In genomic region chr5:72320022-72320898, GRCh38 we compare ENCODE assay signal across 8 cellular contexts. TPM values are rescaled to one million over a fixed set of nuclear protein-coding genes. Genes with fewer than 3 reads are reported as not detected.
DNase-seq lines count a peak whose midpoint lies in the region; ATAC-seq and TF ChIP-seq lines count a peak whose summit lies in the region.

TSS of gene MRPS27 (minus strand) at chr5:72320240. CDS start at chr5:72320221, 19 bp downstream.
TSS of gene PTCD2 (plus strand) at chr5:72320373. CDS start at chr5:72320383, 10 bp downstream.

- ATAC-seq in HG02885 (IDR thresholded peaks at IDR 0.05; ENCODE audit: poor library complexity, unreplicated experiment), result peak; percentile 98
- peak; percentile 100 for ATAC-seq in left ventricle myocardium superior

- peaks cover 4% of the 10 kb centered on the region for H3K4me1 ChIP-seq in prostate gland (replicated peaks)
- H3K4me1 ChIP-seq in urinary bladder (ENCODE audit: insufficient read depth), result no peaks in the 10 kb centered on the region

- H3K36me3 ChIP-seq in prostate gland (no peaks in the 10 kb centered on the region), urinary bladder (ENCODE audit: insufficient read depth) (peaks cover 3% of the 10 kb centered on the region)

- peak within 1 kb of the TSS; percentile 89 for H3K27ac ChIP-seq in angular gyrus (ENCODE audit: low read depth, low read length)
- peak within 1 kb of the TSS; percentile 56 to 67 for H3K27ac ChIP-seq in prostate gland
- no peak within 1 kb of the TSS for H3K27ac ChIP-seq in urinary bladder (ENCODE audit: low read depth)

- H3K27ac Mint-ChIP-seq in T-helper 1 cell treated with Interleukin-12 subunit alpha and Interleukin-12 subunit beta and Interleukin-4 antibody, amounts not matched to agents 30 μg/mL and 1 μg/mL, for 36 hours, result peak within 1 kb of the TSS; percentile 94

- peaks cover 24% of the 10 kb centered on the region for H3K36me3 Mint-ChIP-seq in T-helper 1 cell treated with Interleukin-12 subunit alpha and Interleukin-12 subunit beta and Interleukin-4 antibody, amounts not matched to agents 30 μg/mL and 1 μg/mL, for 36 hours (ENCODE audit: low read depth)

- H3K4me1 Mint-ChIP-seq in T-helper 1 cell treated with Interleukin-12 subunit alpha and Interleukin-12 subunit beta and Interleukin-4 antibody, amounts not matched to agents 30 μg/mL and 1 μg/mL, for 36 hours (ENCODE audit: low read depth), result peaks cover 30% of the 10 kb centered on the region

- intact Hi-C loops in left ventricle myocardium superior (cut with micrococcal nuclease) (no loop called here), prostate gland (cut with DNase I) (no loop called here)

- DNase-seq in NCI-H1694 (lab: John Stamatoyannopoulos, UW) (peak; percentile 90), left ventricle myocardium superior (peak; percentile 96), prostate gland (ENCODE audit: low spot score) (peak; percentile 95)

- TF ChIP-seq CTCF in prostate gland (IDR thresholded peaks at IDR 0.05), result no peak

- H3K4me3 ChIP-seq in prostate gland (peak within 1 kb of the TSS; percentile 56 to 62), urinary bladder (ENCODE audit: low read depth, low read length) (peak within 1 kb of the TSS; percentile 80)

- no peaks in the 10 kb centered on the region for H3K27me3 Mint-ChIP-seq in T-helper 1 cell treated with Interleukin-12 subunit alpha and Interleukin-12 subunit beta and Interleukin-4 antibody, amounts not matched to agents 30 μg/mL and 1 μg/mL, for 36 hours (ENCODE audit: low read depth)

- H3K4me3 Mint-ChIP-seq in T-helper 1 cell treated with Interleukin-12 subunit alpha and Interleukin-12 subunit beta and Interleukin-4 antibody, amounts not matched to agents 30 μg/mL and 1 μg/mL, for 36 hours, result peak within 1 kb of the TSS; percentile 92

- no peaks in the 10 kb centered on the region for H3K9me3 ChIP-seq in prostate gland

- peak; percentile 90 for TF ChIP-seq POLR2A in GM15510 (IDR thresholded peaks at IDR 0.05; ENCODE audit: borderline replicate concordance, extremely low read depth, insufficient read length)
- TF ChIP-seq POLR2A in prostate gland (IDR thresholded peaks at IDR 0.05), result peak; percentile 49

- no peaks in the 10 kb centered on the region for H3K27me3 ChIP-seq in prostate gland (replicated peaks; ENCODE audit: insufficient read depth)

- H3K9me3 Mint-ChIP-seq in T-helper 1 cell treated with Interleukin-12 subunit alpha and Interleukin-12 subunit beta and Interleukin-4 antibody, amounts not matched to agents 30 μg/mL and 1 μg/mL, for 36 hours, result no peaks in the 10 kb centered on the region

- WGBS in prostate gland, result under 1% methylated on average over 46 of the region's 51 CpGs
- under 1% methylated on average over 51 of the region's 51 CpGs for WGBS in urinary bladder

RNA-seq across cellular contexts. Expression of gene MRPS27, which starts in this region (rescaled TPM):
- 80.1 TPM for total RNA-seq in left ventricle myocardium superior
- 10 to 100 TPM; 43.3 to 51.1 TPM for total RNA-seq in prostate gland
- 70.6 TPM for total RNA-seq in urinary bladder
- 39.5 TPM for polyA plus RNA-seq in urinary bladder

RNA-seq across cellular contexts. Expression of gene PTCD2, which starts in this region (rescaled TPM):
- total RNA-seq in left ventricle myocardium superior, result 17.7 TPM
- total RNA-seq in prostate gland, result 10 to 100 TPM in 1 of 2 donors, 1 to 10 TPM in 1; 8.9 to 10.2 TPM
- total RNA-seq in urinary bladder, result 9.4 TPM
- 5.8 TPM for polyA plus RNA-seq in urinary bladder
